ENCODE assay signal across 1 cellular context in the genomic region with DNA sequence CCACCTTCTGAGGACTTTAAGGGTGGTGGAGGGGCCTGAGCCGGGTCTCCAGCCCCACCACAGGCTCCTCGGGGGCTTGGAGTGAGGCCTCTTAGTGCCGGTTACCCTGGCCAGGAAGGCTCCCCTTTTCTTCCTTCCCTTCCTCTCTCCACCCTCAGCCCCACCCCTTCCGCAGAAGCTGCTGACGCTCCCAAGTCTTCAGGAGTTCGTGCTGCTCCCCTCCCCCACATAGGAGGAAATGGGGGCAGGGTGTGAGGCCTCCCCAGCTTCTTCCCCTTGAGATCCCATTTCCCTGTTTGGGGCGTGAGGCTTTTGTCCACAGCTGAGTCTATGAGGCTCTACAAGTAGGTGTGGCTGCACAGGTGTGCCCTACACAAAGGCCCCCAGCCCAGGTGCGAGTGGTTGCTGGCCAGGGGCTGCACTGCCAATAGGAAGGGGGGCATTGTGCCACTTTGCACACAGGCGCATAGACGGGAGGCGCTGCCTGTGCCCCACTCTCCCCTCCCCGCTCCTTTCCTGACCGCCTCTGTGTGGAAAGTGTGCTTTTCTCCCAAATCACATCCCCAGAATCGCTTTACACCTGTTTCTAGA.
TF ChIP-seq lines count a peak whose summit lies in the region.

No MANE protein-coding gene starts in this region.

TF ChIP-seq in WTC11, 78 proteins besides CTCF, POLR2A, EP300 and RAD21 (continued from another document):
- peak; percentile 93 for TF ChIP-seq ZNF281 (CRISPR knock-in tag; IDR thresholded peaks at IDR 0.05)
